ENCODE assay signal across 9 cellular contexts in genomic region chrX:17521871-17522693, GRCh38.
DNase-seq lines count a peak whose midpoint lies in the region; ATAC-seq and TF ChIP-seq lines count a peak whose summit lies in the region.
"Had no signal": no experiment of that assay in that cellular context is flagged by ENCODE, and none has a peak within 500 bp of the region (broad histone marks: within the 10 kb centered on the region; RNA-seq: fewer than 3 reads in every experiment).

No MANE protein-coding gene starts in this region.

- no peaks in the 10 kb centered on the region for H3K36me3 ChIP-seq in upper lobe of right lung

- TF ChIP-seq CTCF in upper lobe of right lung (IDR thresholded peaks at IDR 0.05): no peak

- H3K4me1 ChIP-seq in upper lobe of right lung: peaks cover 10% of the 10 kb centered on the region

- H3K27me3 ChIP-seq in upper lobe of right lung: no peaks in the 10 kb centered on the region

- peak; percentile 28 for DNase-seq in left cardiac atrium
- DNase-seq in left ventricle myocardium superior: no peak
- peak; percentile 51 for DNase-seq in NCI-H226
- DNase-seq in ecto neural progenitor cell (ENCODE audit: low spot score): peak; percentile 51
- no peak for DNase-seq in upper lobe of right lung
- no peak for DNase-seq in Kasumi-1 (lab: John Stamatoyannopoulos, UW)
- no peak for DNase-seq in head of caudate nucleus
- DNase-seq: activated CD4-positive, alpha-beta T cell treated with anti-CD3 and anti-CD28 coated beads, Interleukin-2, amount 10 ng/mL, durations not matched to agents 7 days and 5 days had no signal

- H3K9me3 ChIP-seq in upper lobe of right lung: no peaks in the 10 kb centered on the region

- ATAC-seq in left cardiac atrium (peak in 1 of 2 donors; percentile 38), left ventricle myocardium superior (no peak), upper lobe of right lung (peak; percentile 33), GM19397 (IDR thresholded peaks at IDR 0.05; ENCODE audit: unreplicated experiment) (no peak)

- H3K27ac ChIP-seq in upper lobe of right lung: no peak overlapping the region

- H3K4me3 ChIP-seq in upper lobe of right lung: no peak overlapping the region

- intact Hi-C loops in left cardiac atrium (cut with DNase I) (no loop called here), left ventricle myocardium superior (cut with micrococcal nuclease) (no loop called here), upper lobe of right lung (cut with DNase I) (no loop called here), head of caudate nucleus (cut with DNase I) (no loop called here)

Comparison
In these comparisons a context has a peak if more than half of its experiments do, and no peak if none do; other contexts are left out.
1. DNase-seq: peak in left cardiac atrium (single experiment), NCI-H226 (single experiment) and ecto neural progenitor cell (single experiment); none in left ventricle myocardium superior (single experiment), upper lobe of right lung (single experiment), Kasumi-1 (0 of 2) and head of caudate nucleus (0 of 42).